9 cellular contexts compared by ENCODE assay signal in genomic region chr5:34511915-34512314, GRCh38.
DNase-seq lines count a peak whose midpoint lies in the region; TF ChIP-seq lines count a peak whose summit lies in the region.
"Had no signal": no experiment of that assay in that cellular context is flagged by ENCODE, and none has a peak within 500 bp of the region (broad histone marks: within the 10 kb centered on the region; RNA-seq: fewer than 3 reads in every experiment).

No MANE protein-coding gene starts in this region.

- POLR2A ChIA-PET in SK-N-SH (lab: Yijun Ruan, JAX) = no interaction called here
- POLR2A ChIA-PET in CD8-positive, alpha-beta memory T cell (lab: Charles Lee) = interaction anchor here (0.6 kb wide), 1 partner anchor 503 kb away, joined by 3 read pairs; no protein-coding TSS in a partner anchor

- no peak overlapping the region for H3K9ac ChIP-seq in SK-N-SH
- H3K9ac ChIP-seq in mesendoderm (ENCODE audit: low read length) = no peak overlapping the region

- H3K4ac ChIP-seq in mesendoderm (ENCODE audit: low read depth, low read length) = no peak overlapping the region

- H3F3A ChIP-seq in SK-N-SH (replicated peaks; ENCODE audit: insufficient read depth) = peaks cover 6% of the 10 kb centered on the region

- CTCF ChIA-PET in SK-N-SH (lab: Yijun Ruan, JAX) = interaction anchor here (2.1 kb wide), 1 partner anchor 11 kb away, joined by 10 read pairs; no protein-coding TSS in a partner anchor
- CTCF ChIA-PET in CD8-positive, alpha-beta memory T cell (lab: Charles Lee) = interaction anchor here (1.5 kb wide), 1 partner anchor 11 kb away, joined by 3 read pairs; no protein-coding TSS in a partner anchor

- H3K27me3 Mint-ChIP-seq in CD8-positive, alpha-beta memory T cell = peaks cover 22 to 38% of the 10 kb centered on the region in 2 donors

- no peak overlapping the region for H2BK15ac ChIP-seq in mesendoderm (replicated peaks; ENCODE audit: low read depth)

- H3K36me3 Mint-ChIP-seq in CD8-positive, alpha-beta memory T cell = no peaks in the 10 kb centered on the region

- H3K9me3 ChIP-seq in SK-N-SH (no peaks in the 10 kb centered on the region), tibial artery (no peaks in the 10 kb centered on the region)
- H3K9me3 ChIP-seq in CD8-positive, alpha-beta memory T cell (ENCODE audit: low read length) = no peaks in the 10 kb centered on the region

- no peak for TF ChIP-seq EP300 in SK-N-SH (IDR thresholded peaks at IDR 0.05; ENCODE audit: borderline replicate concordance in 1 of 2, low read depth in 1 of 2, low read length in 1 of 2)

- H3K27ac Mint-ChIP-seq in CD8-positive, alpha-beta memory T cell = no peak overlapping the region

- H3K9me3 Mint-ChIP-seq in CD8-positive, alpha-beta memory T cell = no peaks in the 10 kb centered on the region

- no peak overlapping the region for H4K5ac ChIP-seq in mesendoderm (ENCODE audit: low read length)

- H2AFZ ChIP-seq in SK-N-SH (ENCODE audit: low read depth) = 0 out of 2 replicates have a peak overlapping the region, but pooled peaks have one; percentile 49

- H3K18ac ChIP-seq in mesendoderm (ENCODE audit: low read length) = no peak overlapping the region

- H3K4me3 ChIP-seq in SK-N-SH (ENCODE audit: low read depth in 2 of 2, low read length in 1 of 2) (no peak overlapping the region), mesendoderm (ENCODE audit: low read length) (no peak overlapping the region), tibial artery (no peak overlapping the region)
- no peak overlapping the region for H3K4me3 ChIP-seq in CD8-positive, alpha-beta memory T cell (ENCODE audit: low read length)

- TF ChIP-seq RAD21 in SK-N-SH (IDR thresholded peaks at IDR 0.05; ENCODE audit: low read length) = no peak

- H3K9me2 ChIP-seq in SK-N-SH = no peaks in the 10 kb centered on the region

- intact Hi-C loops in tibial artery (cut with DNase I; ENCODE audit: low total_unique reads) = no loop called here

- no peak overlapping the region for H3K27ac ChIP-seq in SK-N-SH (ENCODE audit: low read depth in 2 of 2, low read length in 1 of 2)
- no peak overlapping the region for H3K27ac ChIP-seq in mesendoderm (ENCODE audit: low read depth, low read length)
- H3K27ac ChIP-seq in tibial artery = peak overlapping the region; percentile 68 to 72
- no peak overlapping the region for H3K27ac ChIP-seq in CD8-positive, alpha-beta memory T cell (ENCODE audit: low read depth, low read length)

- H4K8ac ChIP-seq in mesendoderm (ENCODE audit: low read depth, low read length) = no peak overlapping the region

- peaks cover 0 to 5% of the 10 kb centered on the region in 2 experiments; a peak in 1 of 4 replicates for H3K4me1 ChIP-seq in SK-N-SH (ENCODE audit: control insufficient read depth in 1 of 2, insufficient read depth in 2 of 2, low read depth in 1 of 2, low read length in 1 of 2)
- no peaks in the 10 kb centered on the region for H3K4me1 ChIP-seq in mesendoderm (ENCODE audit: control insufficient read depth, low read depth, low read length)
- H3K4me1 ChIP-seq in tibial artery = peaks cover 0 to 37% (median 23%) of the 10 kb centered on the region in 4 donors
- H3K4me1 ChIP-seq in CD8-positive, alpha-beta memory T cell (ENCODE audit: insufficient read depth, low read length) = no peaks in the 10 kb centered on the region

- no peak overlapping the region for H3K56ac ChIP-seq in mesendoderm (ENCODE audit: low read length)

- no peaks in the 10 kb centered on the region for H3K79me1 ChIP-seq in mesendoderm (ENCODE audit: low read length)

- WGBS in SK-N-SH (ENCODE audit: low lambda C conversion rate) = 84% methylated on average over 2 of the region's 2 CpGs
- WGBS in mesendoderm (ENCODE audit: extremely low coverage, insufficient coverage, low lambda C conversion rate) = no CpG with 5 or more reads among the region's 2 CpGs

- no peak overlapping the region for H2AK5ac ChIP-seq in mesendoderm (ENCODE audit: low read length)

- H3K36me3 ChIP-seq in SK-N-SH (replicated peaks in 1 of 2; ENCODE audit: control insufficient read depth in 1 of 2, insufficient read depth in 2 of 2, low read length in 1 of 2) = no peaks in the 10 kb centered on the region
- no peaks in the 10 kb centered on the region for H3K36me3 ChIP-seq in mesendoderm (ENCODE audit: control insufficient read depth, insufficient read depth, low read length)
- H3K36me3 ChIP-seq in tibial artery = no peaks in the 10 kb centered on the region
- H3K36me3 ChIP-seq in CD8-positive, alpha-beta memory T cell (ENCODE audit: insufficient read depth, low read length) = no peaks in the 10 kb centered on the region

- H2BK5ac ChIP-seq in mesendoderm (ENCODE audit: low read length) = no peak overlapping the region

- H3K4me3 Mint-ChIP-seq in CD8-positive, alpha-beta memory T cell = no peak overlapping the region

- no peak overlapping the region for H2BK120ac ChIP-seq in mesendoderm (ENCODE audit: low read depth, low read length)

- no peaks in the 10 kb centered on the region for H3K4me1 Mint-ChIP-seq in CD8-positive, alpha-beta memory T cell

- H3K27me3 ChIP-seq in SK-N-SH (ENCODE audit: insufficient read depth) (no peaks in the 10 kb centered on the region), mesendoderm (ENCODE audit: insufficient read depth, low read length, poor library complexity) (no peaks in the 10 kb centered on the region), tibial artery (no peaks in the 10 kb centered on the region)
- no peaks in the 10 kb centered on the region for H3K27me3 ChIP-seq in CD8-positive, alpha-beta memory T cell (ENCODE audit: insufficient read depth, low read length, poor library complexity, severe bottlenecking)

- H4K20me1 ChIP-seq in SK-N-SH (ENCODE audit: insufficient read depth) = no peaks in the 10 kb centered on the region

- H3K79me2 ChIP-seq in SK-N-SH (ENCODE audit: insufficient read depth) = no peaks in the 10 kb centered on the region
- no peaks in the 10 kb centered on the region for H3K79me2 ChIP-seq in mesendoderm (ENCODE audit: control insufficient read depth, insufficient read depth, low read length)

- no peak overlapping the region for H3K23ac ChIP-seq in mesendoderm (ENCODE audit: low read length)

- DNase-seq in SK-N-SH = no peak
- DNase-seq in fibroblast of peridontal ligament (ENCODE audit: extremely low read depth) = peak; percentile 60
- peak; percentile 30 for DNase-seq in mesendoderm
- DNase-seq in tibial artery = peak; percentile 47 to 76
- DNase-seq in CD8-positive, alpha-beta memory T cell = no peak
- DNase-seq in NCI-H1694 treated with DMSO at 0.1 percent for 48 hours (lab: John Stamatoyannopoulos, UW) = no peak
- DNase-seq in AG08395 (ENCODE audit: low spot score) = no peak
- DNase-seq: KG1, NCI-H2081 had no signal

- H3K4me2 ChIP-seq in SK-N-SH (no peak overlapping the region), mesendoderm (ENCODE audit: low read length) (no peak overlapping the region)

- TF ChIP-seq CTCF in SK-N-SH (IDR thresholded peaks at IDR 0.05) (no peak), tibial artery (IDR thresholded peaks at IDR 0.05) (no peak)

TF ChIP-seq in SK-N-SH, 30 proteins besides CTCF, POLR2A, EP300 and RAD21:
- TF ChIP-seq CHD2 (IDR thresholded peaks at IDR 0.05; ENCODE audit: low read length, partially characterized antibody) (no peak), FOSL2 (IDR thresholded peaks at IDR 0.05; ENCODE audit: borderline replicate concordance, low read depth) (no peak), TAF1 (IDR thresholded peaks at IDR 0.05; ENCODE audit: borderline replicate concordance, low read depth, low read length) (no peak), YY1 (IDR thresholded peaks at IDR 0.05; ENCODE audit: low read depth) (no peak), ELF1 (IDR thresholded peaks at IDR 0.05) (no peak), RFX5 (IDR thresholded peaks at IDR 0.05; ENCODE audit: low read length) (no peak), FOXJ3 (CRISPR knock-in tag; IDR thresholded peaks at IDR 0.05) (no peak), TCF12 (IDR thresholded peaks at IDR 0.05) (no peak), JUND (IDR thresholded peaks at IDR 0.05) (no peak), TEAD4 (IDR thresholded peaks at IDR 0.05; ENCODE audit: borderline replicate concordance, insufficient read depth) (no peak)
- TF ChIP-seq, protein P1, sequence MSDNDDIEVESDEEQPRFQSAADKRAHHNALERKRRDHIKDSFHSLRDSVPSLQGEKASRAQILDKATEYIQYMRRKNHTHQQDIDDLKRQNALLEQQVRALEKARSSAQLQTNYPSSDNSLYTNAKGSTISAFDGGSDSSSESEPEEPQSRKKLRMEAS (IDR thresholded peaks at IDR 0.05; ENCODE audit: low read depth) = no peak

Comparison
In these comparisons a context has a peak if more than half of its experiments do, and no peak if none do; other contexts are left out.
1. DNase-seq: peak in fibroblast of peridontal ligament (single experiment), mesendoderm (single experiment) and tibial artery (2 of 2); none in SK-N-SH (single experiment), CD8-positive, alpha-beta memory T cell (0 of 5), NCI-H1694 treated with DMSO at 0.1 percent for 48 hours (single experiment) and AG08395 (single experiment).
2. H3K27ac ChIP-seq: peak in tibial artery (2 of 2); none in SK-N-SH (0 of 2), mesendoderm (single experiment) and CD8-positive, alpha-beta memory T cell (single experiment).